In genomic region chr1:6099297-6099696, GRCh38 we compare ENCODE assay signal across 23 cellular contexts. TPM values are rescaled to one million over a fixed set of nuclear protein-coding genes. Genes with fewer than 3 reads are reported as not detected.
DNase-seq lines count a peak whose midpoint lies in the region; ATAC-seq and TF ChIP-seq lines count a peak whose summit lies in the region.
"Had no signal": no experiment of that assay in that cellular context is flagged by ENCODE, and none has a peak within 500 bp of the region (broad histone marks: within the 10 kb centered on the region; RNA-seq: fewer than 3 reads in every experiment).

No MANE protein-coding gene starts in this region.

- H3K27ac ChIP-seq in angular gyrus (ENCODE audit: low read depth, low read length) (peak overlapping the region; percentile 62), lower lobe of right lung (no peak overlapping the region)
- H3K27ac ChIP-seq: HL-60, Peyer's patch had no signal

- no peak overlapping the region for H3K4me3 ChIP-seq in lower lobe of right lung
- H3K4me3 ChIP-seq: MG63, Peyer's patch had no signal

- TF ChIP-seq CTCF in lower lobe of right lung (IDR thresholded peaks at IDR 0.05), result no peak

- H3K4me3 Mint-ChIP-seq in activated naive CD4-positive, alpha-beta T cell treated with anti-CD3 and anti-CD28 coated beads, Interleukin-2, amount 10 ng/mL, durations not matched to agents 7 days and 5 days, result no peak overlapping the region
- H3K4me3 Mint-ChIP-seq in stimulated activated naive B cell treated with anti-CD40 and anti-IgM and Interleukin-4, amounts not matched to agents 10 μg/mL and 1 μg/mL and 100 μg/mL, for 72 hours, result no peak overlapping the region
- H3K4me3 Mint-ChIP-seq: CD14-positive monocyte, H9, IgD-negative memory B cell had no signal

- H3K27me3 Mint-ChIP-seq in activated naive CD4-positive, alpha-beta T cell treated with anti-CD3 and anti-CD28 coated beads, Interleukin-2, amount 10 ng/mL, durations not matched to agents 7 days and 5 days, result peaks cover 10% of the 10 kb centered on the region
- peaks cover 0 to 10% of the 10 kb centered on the region in 2 donors for H3K27me3 Mint-ChIP-seq in stimulated activated naive B cell treated with anti-CD40 and anti-IgM and Interleukin-4, amounts not matched to agents 10 μg/mL and 1 μg/mL and 100 μg/mL, for 72 hours

- intact Hi-C loops in lower lobe of right lung (cut with DNase I), result no loop called here

- H3K36me3 ChIP-seq in lower lobe of right lung, result peaks cover 26% of the 10 kb centered on the region
- H3K36me3 ChIP-seq: MG63, Peyer's patch had no signal

- H3K27ac Mint-ChIP-seq in activated naive CD4-positive, alpha-beta T cell treated with anti-CD3 and anti-CD28 coated beads, Interleukin-2, amount 50 U/mL, for 72 hours, result peak overlapping the region; percentile 44 to 48
- H3K27ac Mint-ChIP-seq in activated naive CD4-positive, alpha-beta T cell treated with anti-CD3 and anti-CD28 coated beads, Interleukin-2, amount 10 ng/mL, durations not matched to agents 7 days and 5 days, result no peak overlapping the region
- H3K27ac Mint-ChIP-seq in stimulated activated naive B cell treated with anti-CD40 and anti-IgM and Interleukin-4, amounts not matched to agents 10 μg/mL and 1 μg/mL and 100 μg/mL, for 72 hours, result peak overlapping the region; percentile 14
- H3K27ac Mint-ChIP-seq: CD14-positive monocyte, H9, IgD-negative memory B cell had no signal

- ATAC-seq in activated naive CD4-positive, alpha-beta T cell treated with anti-CD3 and anti-CD28 coated beads, Interleukin-2, amount 50 U/mL, for 72 hours, result no peak
- ATAC-seq in lower lobe of right lung (no peak), GM19023 (IDR thresholded peaks at IDR 0.05; ENCODE audit: unreplicated experiment) (no peak), GM21737 (IDR thresholded peaks at IDR 0.05; ENCODE audit: unreplicated experiment) (no peak), HG02970 (IDR thresholded peaks at IDR 0.05; ENCODE audit: low FRiP score, unreplicated experiment) (no peak)
- ATAC-seq in stimulated activated naive B cell treated with anti-CD40 and anti-IgM and Interleukin-4, amounts not matched to agents 10 μg/mL and 1 μg/mL and 100 μg/mL, for 72 hours (replicated peaks), result no peak

- CTCF ChIA-PET in activated naive CD4-positive, alpha-beta T cell treated with anti-CD3 and anti-CD28 coated beads, Interleukin-2, amount 10 ng/mL, durations not matched to agents 7 days and 5 days (lab: Charles Lee), result no interaction called here

- DNase-seq in activated naive CD4-positive, alpha-beta T cell treated with anti-CD3 and anti-CD28 coated beads, Interleukin-2, amount 50 U/mL, for 72 hours (ENCODE audit: low spot score in 2 of 2), result no peak
- DNase-seq in activated naive CD4-positive, alpha-beta T cell treated with anti-CD3 and anti-CD28 coated beads, Interleukin-2, amount 10 ng/mL, durations not matched to agents 7 days and 5 days, result no peak
- DNase-seq in lower lobe of right lung, result peak; percentile 37
- DNase-seq in stimulated activated naive B cell treated with anti-CD40 and anti-IgM and Interleukin-4, amounts not matched to agents 10 μg/mL and 1 μg/mL and 100 μg/mL, for 72 hours, result no peak
- DNase-seq: COR-L47, DMS 273 treated with DMSO at 0.1 percent for 48 hours, H9, Kasumi-1, MG63, NCI-H1048, NCI-H1436 treated with DMSO at 0.1 percent for 48 hours, NCI-H2029 treated with DMSO at 0.1 percent for 48 hours, NCI-H2171 treated with DMSO at 0.1 percent for 48 hours, NCI-H446, SHP77 had no signal

- H3K9me3 ChIP-seq in lower lobe of right lung, result no peaks in the 10 kb centered on the region
- H3K9me3 ChIP-seq: MG63, Peyer's patch had no signal

- no peaks in the 10 kb centered on the region for H3K36me3 Mint-ChIP-seq in activated naive CD4-positive, alpha-beta T cell treated with anti-CD3 and anti-CD28 coated beads, Interleukin-2, amount 50 U/mL, for 72 hours
- H3K36me3 Mint-ChIP-seq in activated naive CD4-positive, alpha-beta T cell treated with anti-CD3 and anti-CD28 coated beads, Interleukin-2, amount 10 ng/mL, durations not matched to agents 7 days and 5 days, result peaks cover 22% of the 10 kb centered on the region
- H3K36me3 Mint-ChIP-seq in stimulated activated naive B cell treated with anti-CD40 and anti-IgM and Interleukin-4, amounts not matched to agents 10 μg/mL and 1 μg/mL and 100 μg/mL, for 72 hours, result peaks cover 26% of the 10 kb centered on the region in 2 donors

- H3K27me3 ChIP-seq in lower lobe of right lung (ENCODE audit: low read depth), result peaks cover 35% of the 10 kb centered on the region
- H3K27me3 ChIP-seq: MG63, Peyer's patch had no signal

- no peaks in the 10 kb centered on the region for H3K9me3 Mint-ChIP-seq in activated naive CD4-positive, alpha-beta T cell treated with anti-CD3 and anti-CD28 coated beads, Interleukin-2, amount 50 U/mL, for 72 hours
- no peaks in the 10 kb centered on the region for H3K9me3 Mint-ChIP-seq in activated naive CD4-positive, alpha-beta T cell treated with anti-CD3 and anti-CD28 coated beads, Interleukin-2, amount 10 ng/mL, durations not matched to agents 7 days and 5 days
- no peaks in the 10 kb centered on the region for H3K9me3 Mint-ChIP-seq in stimulated activated naive B cell treated with anti-CD40 and anti-IgM and Interleukin-4, amounts not matched to agents 10 μg/mL and 1 μg/mL and 100 μg/mL, for 72 hours
- H3K9me3 Mint-ChIP-seq: CD14-positive monocyte, H9, IgD-negative memory B cell had no signal

- no peaks in the 10 kb centered on the region for H3K4me1 Mint-ChIP-seq in activated naive CD4-positive, alpha-beta T cell treated with anti-CD3 and anti-CD28 coated beads, Interleukin-2, amount 10 ng/mL, durations not matched to agents 7 days and 5 days
- peaks cover 0 to 7% of the 10 kb centered on the region in 2 donors for H3K4me1 Mint-ChIP-seq in stimulated activated naive B cell treated with anti-CD40 and anti-IgM and Interleukin-4, amounts not matched to agents 10 μg/mL and 1 μg/mL and 100 μg/mL, for 72 hours
- H3K4me1 Mint-ChIP-seq: IgD-negative memory B cell had no signal

- no peaks in the 10 kb centered on the region for H3K4me1 ChIP-seq in lower lobe of right lung
- H3K4me1 ChIP-seq: Peyer's patch had no signal

RNA-seq across cellular contexts. Expression of gene KCNAB2, which starts 53.6 kb away (rescaled TPM):
- total RNA-seq in activated naive CD4-positive, alpha-beta T cell treated with anti-CD3 and anti-CD28 coated beads, Interleukin-2, amount 50 U/mL, for 72 hours, result 100 to 1,000 TPM; 214 to 334 TPM
- total RNA-seq in lower lobe of right lung, result 119 TPM
